Comparison of ENCODE assay signal across 29 cellular contexts in genomic region chr1:95259245-95259644, GRCh38.
"Had no signal": no experiment of that assay in that cellular context is flagged by ENCODE, and none has a peak within 500 bp of the region (broad histone marks: within the 10 kb centered on the region; RNA-seq: fewer than 3 reads in every experiment).

No MANE protein-coding gene starts in this region.

- H3K27me3 ChIP-seq: stomach, suprapubic skin, testis, thyroid gland, tibial artery, tibial nerve, transverse colon, upper lobe of left lung, upper lobe of right lung, uterus, vagina had no signal

- H3K27ac ChIP-seq: stomach, suprapubic skin, testis, thoracic aorta, thyroid gland, tibial artery, tibial nerve, transverse colon, upper lobe of left lung, upper lobe of right lung, uterus, vagina had no signal

- H3K9me3 Mint-ChIP-seq: stimulated activated effector memory CD8-positive, alpha-beta T cell treated with anti-CD3 and anti-CD28 coated beads, Interleukin-12 subunit alpha, Interleukin-12 subunit beta, amount 100 ng/mL, for 72 hours; stimulated activated memory B cell treated with anti-CD40 and anti-IgM and Interleukin-4, amounts not matched to agents 10 μg/mL and 1 μg/mL and 100 μg/mL, for 72 hours; stimulated activated naive B cell treated with anti-CD40 and anti-IgM and Interleukin-4, amounts not matched to agents 10 μg/mL and 1 μg/mL and 100 μg/mL, for 72 hours; stimulated activated naive CD8-positive, alpha-beta T cell treated with anti-CD3 and anti-CD28 coated beads, Interleukin-15, Interleukin-2, amounts not matched to agents 100 ng/mL and 50 ng/mL, for 24 hours; type B pancreatic cell had no signal

- H3K9me3 ChIP-seq: stomach, suprapubic skin, testis, thoracic aorta, thyroid gland, tibial artery, transverse colon, upper lobe of left lung, upper lobe of right lung, uterus, vagina had no signal

- H3K4me3 Mint-ChIP-seq: stimulated activated effector memory CD8-positive, alpha-beta T cell treated with anti-CD3 and anti-CD28 coated beads, Interleukin-12 subunit alpha, Interleukin-12 subunit beta, amount 100 ng/mL, for 72 hours; stimulated activated memory B cell treated with anti-CD40 and anti-IgM and Interleukin-4, amounts not matched to agents 10 μg/mL and 1 μg/mL and 100 μg/mL, for 72 hours; stimulated activated naive B cell treated with anti-CD40 and anti-IgM and Interleukin-4, amounts not matched to agents 10 μg/mL and 1 μg/mL and 100 μg/mL, for 72 hours; stimulated activated naive CD8-positive, alpha-beta T cell treated with anti-CD3 and anti-CD28 coated beads, Interleukin-15, amount 100 ng/mL, for 72 hours; stimulated activated naive CD8-positive, alpha-beta T cell treated with anti-CD3 and anti-CD28 coated beads, Interleukin-15, Interleukin-2, amounts not matched to agents 100 ng/mL and 50 ng/mL, for 24 hours; type B pancreatic cell had no signal

- H3K4me1 ChIP-seq: stomach, suprapubic skin, testis, tibial artery, tibial nerve, transverse colon, upper lobe of left lung, upper lobe of right lung, uterus, vagina had no signal

- H3K4me1 Mint-ChIP-seq: stimulated activated effector memory CD8-positive, alpha-beta T cell treated with anti-CD3 and anti-CD28 coated beads, Interleukin-12 subunit alpha, Interleukin-12 subunit beta, amount 100 ng/mL, for 72 hours; stimulated activated memory B cell treated with anti-CD40 and anti-IgM and Interleukin-4, amounts not matched to agents 10 μg/mL and 1 μg/mL and 100 μg/mL, for 72 hours; stimulated activated naive B cell treated with anti-CD40 and anti-IgM and Interleukin-4, amounts not matched to agents 10 μg/mL and 1 μg/mL and 100 μg/mL, for 72 hours; stimulated activated naive CD8-positive, alpha-beta T cell treated with anti-CD3 and anti-CD28 coated beads, Interleukin-15, amount 100 ng/mL, for 72 hours had no signal

- FAIRE-seq: urothelium cell line had no signal

- H3K36me3 ChIP-seq: suprapubic skin, thoracic aorta, thyroid gland, tibial artery, tibial nerve, transverse colon, upper lobe of left lung, upper lobe of right lung, uterus, vagina had no signal

- H3K27me3 Mint-ChIP-seq: stimulated activated memory B cell treated with anti-CD40 and anti-IgM and Interleukin-4, amounts not matched to agents 10 μg/mL and 1 μg/mL and 100 μg/mL, for 72 hours; stimulated activated naive CD8-positive, alpha-beta T cell treated with anti-CD3 and anti-CD28 coated beads, Interleukin-15, amount 100 ng/mL, for 72 hours; stimulated activated naive CD8-positive, alpha-beta T cell treated with anti-CD3 and anti-CD28 coated beads, Interleukin-15, Interleukin-2, amounts not matched to agents 100 ng/mL and 50 ng/mL, for 24 hours; type B pancreatic cell had no signal

- ATAC-seq: stimulated activated effector memory CD8-positive, alpha-beta T cell treated with anti-CD3 and anti-CD28 coated beads, Interleukin-12 subunit alpha, Interleukin-12 subunit beta, amount 100 ng/mL, for 72 hours; stimulated activated memory B cell treated with anti-CD40 and anti-IgM and Interleukin-4, amounts not matched to agents 10 μg/mL and 1 μg/mL and 100 μg/mL, for 72 hours; stimulated activated naive B cell treated with anti-CD40 and anti-IgM and Interleukin-4, amounts not matched to agents 10 μg/mL and 1 μg/mL and 100 μg/mL, for 72 hours; stimulated activated naive CD8-positive, alpha-beta T cell treated with anti-CD3 and anti-CD28 coated beads, Interleukin-15, amount 100 ng/mL, for 72 hours; stimulated activated naive CD8-positive, alpha-beta T cell treated with anti-CD3 and anti-CD28 coated beads, Interleukin-15, Interleukin-2, amounts not matched to agents 100 U/mL and 50 U/mL, for 24 hours; upper lobe of right lung had no signal

- H3K4me3 ChIP-seq: stomach, suprapubic skin, testis, thoracic aorta, thyroid gland, tibial artery, tibial nerve, transverse colon, upper lobe of left lung, upper lobe of right lung, uterus, vagina had no signal

- DNase-seq: stimulated activated CD4-positive, alpha-beta T cell treated with anti-CD3 and anti-CD28 coated beads, Interleukin-2, amount 100 ng/mL, for 48 hours; stimulated activated CD4-positive, alpha-beta T cell treated with anti-CD3 and anti-CD28 coated beads, Interleukin-4, amount 100 ng/mL, for 1 hour; stimulated activated CD4-positive, alpha-beta T cell treated with anti-CD3 and anti-CD28 coated beads, Interleukin-4, amount 100 ng/mL, for 24 hours; stimulated activated CD4-positive, alpha-beta T cell treated with anti-CD3 and anti-CD28 coated beads, Interleukin-4, amount 100 ng/mL, for 4 hours; stimulated activated CD8-positive, alpha-beta memory T cell treated with anti-CD3 and anti-CD28 coated beads, Interleukin-4, amount 100 ng/mL, for 48 hours; stimulated activated naive B cell treated with anti-CD40 and anti-IgM and Interleukin-4, amounts not matched to agents 10 μg/mL and 1 μg/mL and 100 μg/mL, for 72 hours; stimulated activated naive CD4-positive, alpha-beta T cell; stimulated activated naive CD4-positive, alpha-beta T cell treated with Interleukin-2 at 50 U/mL for 16 hours; stimulated activated naive CD8-positive, alpha-beta T cell treated with anti-CD3 and anti-CD28 coated beads, Interleukin-15, amount 100 ng/mL, for 72 hours; stimulated activated naive CD8-positive, alpha-beta T cell treated with anti-CD3 and anti-CD28 coated beads, Interleukin-15, Interleukin-2, amounts not matched to agents 100 U/mL and 50 U/mL, for 24 hours; stomach; substantia nigra; testis; thyroid gland; tibial artery; transverse colon; trophoblast cell; upper lobe of left lung; upper lobe of right lung; uterus had no signal

- H3K36me3 Mint-ChIP-seq: stimulated activated effector memory CD8-positive, alpha-beta T cell treated with anti-CD3 and anti-CD28 coated beads, Interleukin-12 subunit alpha, Interleukin-12 subunit beta, amount 100 ng/mL, for 72 hours; type B pancreatic cell had no signal

- H3K27ac Mint-ChIP-seq: stimulated activated effector memory CD8-positive, alpha-beta T cell treated with anti-CD3 and anti-CD28 coated beads, Interleukin-12 subunit alpha, Interleukin-12 subunit beta, amount 100 ng/mL, for 72 hours; stimulated activated memory B cell treated with anti-CD40 and anti-IgM and Interleukin-4, amounts not matched to agents 10 μg/mL and 1 μg/mL and 100 μg/mL, for 72 hours; stimulated activated naive B cell treated with anti-CD40 and anti-IgM and Interleukin-4, amounts not matched to agents 10 μg/mL and 1 μg/mL and 100 μg/mL, for 72 hours; stimulated activated naive CD8-positive, alpha-beta T cell treated with anti-CD3 and anti-CD28 coated beads, Interleukin-15, amount 100 ng/mL, for 72 hours; stimulated activated naive CD8-positive, alpha-beta T cell treated with anti-CD3 and anti-CD28 coated beads, Interleukin-15, Interleukin-2, amounts not matched to agents 100 ng/mL and 50 ng/mL, for 24 hours; type B pancreatic cell had no signal
